ENCODE assay signal across 1 cellular context in the genomic region with DNA sequence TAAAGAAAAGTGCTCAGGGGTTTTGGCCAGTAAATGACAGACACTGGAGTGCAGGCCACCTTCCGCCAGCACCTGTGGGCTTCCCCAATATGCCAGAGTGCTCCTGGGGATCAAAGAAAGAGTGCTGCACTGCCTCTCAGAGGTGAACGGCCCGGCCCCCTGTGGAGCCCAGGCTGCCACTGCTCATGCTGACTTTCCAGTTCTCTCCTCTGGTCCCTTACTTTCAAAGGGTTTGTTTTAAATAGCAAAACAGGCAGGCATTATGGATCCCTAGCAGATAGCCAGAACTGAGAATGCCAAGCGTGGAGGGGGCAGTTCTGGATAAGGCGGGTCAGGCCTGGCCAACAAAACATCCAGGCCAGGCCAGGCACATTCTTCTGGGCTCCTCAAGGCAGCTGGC.
TF ChIP-seq lines count a peak whose summit lies in the region.

No MANE protein-coding gene starts in this region.

TF ChIP-seq in HepG2, 621 proteins besides CTCF, POLR2A, EP300 and RAD21 (continued from another document):
- TF ChIP-seq NCOA5 (CRISPR knock-in tag; IDR thresholded peaks at IDR 0.05) (no peak), SSRP1 (CRISPR knock-in tag; IDR thresholded peaks at IDR 0.05) (no peak), KAT7 (CRISPR knock-in tag; IDR thresholded peaks at IDR 0.05; ENCODE audit: borderline replicate concordance) (no peak), PRPF4 (IDR thresholded peaks at IDR 0.05; ENCODE audit: low read depth, low read length, poor library complexity, severe bottlenecking) (no peak), ZNF160 (CRISPR knock-in tag; IDR thresholded peaks at IDR 0.05) (no peak), GABPB1 (CRISPR knock-in tag; IDR thresholded peaks at IDR 0.05) (no peak), ZFY (CRISPR knock-in tag; IDR thresholded peaks at IDR 0.05) (no peak), HNF4A (CRISPR knock-in tag; IDR thresholded peaks at IDR 0.05) (no peak), ZNF282 (IDR thresholded peaks at IDR 0.05; ENCODE audit: partially characterized antibody) (no peak), ESRRA (CRISPR knock-in tag; IDR thresholded peaks at IDR 0.05; ENCODE audit: low read depth) (no peak)
- TF ChIP-seq, protein P1, sequence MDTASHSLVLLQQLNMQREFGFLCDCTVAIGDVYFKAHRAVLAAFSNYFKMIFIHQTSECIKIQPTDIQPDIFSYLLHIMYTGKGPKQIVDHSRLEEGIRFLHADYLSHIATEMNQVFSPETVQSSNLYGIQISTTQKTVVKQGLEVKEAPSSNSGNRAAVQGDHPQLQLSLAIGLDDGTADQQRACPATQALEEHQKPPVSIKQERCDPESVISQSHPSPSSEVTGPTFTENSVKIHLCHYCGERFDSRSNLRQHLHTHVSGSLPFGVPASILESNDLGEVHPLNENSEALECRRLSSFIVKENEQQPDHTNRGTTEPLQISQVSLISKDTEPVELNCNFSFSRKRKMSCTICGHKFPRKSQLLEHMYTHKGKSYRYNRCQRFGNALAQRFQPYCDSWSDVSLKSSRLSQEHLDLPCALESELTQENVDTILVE (CRISPR knock-in tag; IDR thresholded peaks at IDR 0.05): no peak
- TF ChIP-seq, protein P2, sequence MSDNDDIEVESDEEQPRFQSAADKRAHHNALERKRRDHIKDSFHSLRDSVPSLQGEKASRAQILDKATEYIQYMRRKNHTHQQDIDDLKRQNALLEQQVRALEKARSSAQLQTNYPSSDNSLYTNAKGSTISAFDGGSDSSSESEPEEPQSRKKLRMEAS (IDR thresholded peaks at IDR 0.05): no peak
